ENCODE assay signal across 15 cellular contexts in the genomic region with DNA sequence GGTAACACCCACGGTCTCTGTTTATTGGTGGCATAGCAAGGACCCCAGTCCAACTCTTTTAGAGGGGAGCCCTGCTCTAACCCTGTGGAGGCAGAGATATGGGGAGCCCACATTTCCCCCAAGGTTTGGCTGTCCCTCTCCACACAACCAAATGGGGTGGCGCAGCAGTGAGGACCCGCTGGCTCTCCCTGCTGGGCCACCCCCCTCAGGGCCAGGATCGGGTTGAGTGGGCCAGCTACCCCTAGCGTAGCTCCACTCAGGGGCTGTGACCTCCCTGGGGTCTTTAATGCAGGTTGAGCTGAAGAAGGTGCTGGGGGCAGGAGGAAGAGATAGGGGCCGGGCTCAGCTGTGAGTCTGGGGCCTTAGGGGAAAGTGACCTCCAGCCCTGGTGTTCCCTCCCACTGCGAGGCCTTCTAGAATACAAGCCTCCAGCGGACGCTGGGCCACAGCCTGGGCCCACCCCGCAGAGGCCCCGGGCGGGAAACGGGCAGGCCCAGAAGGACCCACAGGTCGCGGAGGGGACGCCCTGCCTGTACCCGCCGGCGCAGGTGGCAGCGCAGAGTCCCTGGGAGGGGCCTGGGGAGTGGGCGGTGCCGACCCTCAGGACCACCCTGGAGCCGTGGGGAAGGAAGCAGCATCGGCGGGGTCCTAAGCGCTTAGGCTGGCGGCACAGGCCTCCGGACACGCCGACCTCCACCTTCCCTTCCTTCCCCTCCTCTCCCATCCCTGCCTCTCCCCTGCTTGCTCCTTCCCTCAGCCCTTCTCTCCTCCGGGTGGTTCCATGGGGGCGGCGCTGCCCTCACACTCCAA. TPM values are rescaled to one million over a fixed set of nuclear protein-coding genes. Genes with fewer than 3 reads are reported as not detected.
DNase-seq lines count a peak whose midpoint lies in the region; ATAC-seq and TF ChIP-seq lines count a peak whose summit lies in the region.
"Had no signal": no experiment of that assay in that cellular context is flagged by ENCODE, and none has a peak within 500 bp of the region (broad histone marks: within the 10 kb centered on the region; RNA-seq: fewer than 3 reads in every experiment).

No MANE protein-coding gene starts in this region.

- no peaks in the 10 kb centered on the region for H4K20me1 ChIP-seq in SK-N-SH (ENCODE audit: insufficient read depth)

- H3K4me1 Mint-ChIP-seq in glutamatergic neuron (ENCODE audit: low read depth, unreplicated experiment), result peaks cover 3% of the 10 kb centered on the region
- H3K4me1 Mint-ChIP-seq: CD4-positive, alpha-beta memory T cell had no signal

- H3K27ac Mint-ChIP-seq in glutamatergic neuron (ENCODE audit: unreplicated experiment), result no peak overlapping the region
- H3K27ac Mint-ChIP-seq: CD4-positive, alpha-beta memory T cell had no signal

- ATAC-seq in lower lobe of right lung (no peak), upper lobe of right lung (no peak)

- H3F3A ChIP-seq in SK-N-SH (replicated peaks; ENCODE audit: insufficient read depth), result no peaks in the 10 kb centered on the region

- peaks cover under 1% of the 10 kb centered on the region for H3K27me3 Mint-ChIP-seq in glutamatergic neuron (ENCODE audit: unreplicated experiment)

- H3K9me2 ChIP-seq in SK-N-SH, result no peaks in the 10 kb centered on the region

- H3K4me1 ChIP-seq in lower lobe of right lung, result peaks cover 41% of the 10 kb centered on the region
- H3K4me1 ChIP-seq in upper lobe of right lung, result peaks cover 30% of the 10 kb centered on the region
- peaks cover 3 to 45% of the 10 kb centered on the region in 2 experiments; a peak in 1 of 4 replicates for H3K4me1 ChIP-seq in SK-N-SH (ENCODE audit: control insufficient read depth in 1 of 2, insufficient read depth in 2 of 2, low read depth in 1 of 2, low read length in 1 of 2)

- H3K36me3 ChIP-seq in lower lobe of right lung, result no peaks in the 10 kb centered on the region
- no peaks in the 10 kb centered on the region for H3K36me3 ChIP-seq in upper lobe of right lung
- H3K36me3 ChIP-seq in SK-N-SH (replicated peaks in 1 of 2; ENCODE audit: control insufficient read depth in 1 of 2, insufficient read depth in 2 of 2, low read length in 1 of 2), result no peaks in the 10 kb centered on the region
- H3K36me3 ChIP-seq: transverse colon had no signal

- H3K27ac ChIP-seq in lower lobe of right lung, result no peak overlapping the region
- H3K27ac ChIP-seq in upper lobe of right lung, result no peak overlapping the region
- no peak overlapping the region for H3K27ac ChIP-seq in SK-N-SH (ENCODE audit: low read depth in 2 of 2, low read length in 1 of 2)

- no peaks in the 10 kb centered on the region for H3K79me2 ChIP-seq in SK-N-SH (ENCODE audit: insufficient read depth)

- H3K36me3 Mint-ChIP-seq in glutamatergic neuron (ENCODE audit: unreplicated experiment), result no peaks in the 10 kb centered on the region
- H3K36me3 Mint-ChIP-seq: brain; CD4-positive, alpha-beta memory T cell had no signal

- no peak overlapping the region for H2AFZ ChIP-seq in SK-N-SH (ENCODE audit: low read depth)

- peak; percentile 15 for DNase-seq in NCI-H69 (lab: John Stamatoyannopoulos, UW)
- DNase-seq in glutamatergic neuron, result peak; percentile 52
- DNase-seq in lower lobe of right lung, result peak; percentile 46
- peak; percentile 60 for DNase-seq in upper lobe of right lung
- no peak for DNase-seq in SIG-M5 treated with dmso at 0.1 percent for 504 hours (lab: John Stamatoyannopoulos, UW; ENCODE audit: unreplicated experiment)
- DNase-seq in SK-N-SH, result no peak
- DNase-seq in NCI-H2107 treated with DMSO at 0.1 percent for 48 hours (lab: John Stamatoyannopoulos, UW; ENCODE audit: unreplicated experiment), result no peak
- DNase-seq: activated gamma-delta T cell treated with Interleukin-2 at 50 U/mL for 16 hours; CD4-positive, alpha-beta memory T cell; effector memory CD4-positive, alpha-beta T cell; MV-4-11; transverse colon had no signal

- no peak overlapping the region for H3K4me3 Mint-ChIP-seq in glutamatergic neuron (ENCODE audit: unreplicated experiment)

- TF ChIP-seq CTCF in glutamatergic neuron (IDR thresholded peaks at IDR 0.05; ENCODE audit: partially characterized antibody, unreplicated experiment), result no peak
- no peak for TF ChIP-seq CTCF in lower lobe of right lung (IDR thresholded peaks at IDR 0.05)
- TF ChIP-seq CTCF in upper lobe of right lung (IDR thresholded peaks at IDR 0.05), result no peak
- no peak for TF ChIP-seq CTCF in SK-N-SH (IDR thresholded peaks at IDR 0.05)

- no peak overlapping the region for H3K9ac ChIP-seq in SK-N-SH

- intact Hi-C loops in lower lobe of right lung (cut with DNase I), result no loop called here
- intact Hi-C loops in upper lobe of right lung (cut with DNase I), result no loop called here

- CTCF ChIA-PET in SK-N-SH (lab: Yijun Ruan, JAX), result interaction anchor here (0.9 to 3.1 kb wide), 21 partner anchors 7 to 165 kb away, joined by 3 to 25 read pairs (median 4); no protein-coding TSS in a partner anchor

- H3K9me3 Mint-ChIP-seq in glutamatergic neuron (ENCODE audit: unreplicated experiment), result peaks cover 4% of the 10 kb centered on the region
- H3K9me3 Mint-ChIP-seq: CD4-positive, alpha-beta memory T cell had no signal

- WGBS in SK-N-SH (ENCODE audit: low lambda C conversion rate), result 63% methylated on average over 31 of the region's 33 CpGs

- no peak overlapping the region for H3K4me2 ChIP-seq in SK-N-SH

- H3K9me3 ChIP-seq in lower lobe of right lung (no peaks in the 10 kb centered on the region), upper lobe of right lung (no peaks in the 10 kb centered on the region), SK-N-SH (no peaks in the 10 kb centered on the region)
- H3K9me3 ChIP-seq: transverse colon had no signal

- no peak for TF ChIP-seq EP300 in SK-N-SH (IDR thresholded peaks at IDR 0.05; ENCODE audit: borderline replicate concordance in 1 of 2, low read depth in 1 of 2, low read length in 1 of 2)

- peaks cover 19% of the 10 kb centered on the region for H3K27me3 ChIP-seq in lower lobe of right lung (ENCODE audit: low read depth)
- peaks cover 11% of the 10 kb centered on the region for H3K27me3 ChIP-seq in upper lobe of right lung
- no peaks in the 10 kb centered on the region for H3K27me3 ChIP-seq in SK-N-SH (ENCODE audit: insufficient read depth)

- POLR2A ChIA-PET in SK-N-SH (lab: Yijun Ruan, JAX), result no interaction called here

- no peak for TF ChIP-seq RAD21 in SK-N-SH (IDR thresholded peaks at IDR 0.05; ENCODE audit: low read length)

- H3K4me3 ChIP-seq in lower lobe of right lung, result no peak overlapping the region
- H3K4me3 ChIP-seq in upper lobe of right lung, result no peak overlapping the region
- no peak overlapping the region for H3K4me3 ChIP-seq in SK-N-SH (ENCODE audit: low read depth in 2 of 2, low read length in 1 of 2)

TF ChIP-seq in SK-N-SH, 30 proteins besides CTCF, POLR2A, EP300 and RAD21 (continues in another document):
- TF ChIP-seq YY1 (IDR thresholded peaks at IDR 0.05; ENCODE audit: low read depth) (no peak), TCF12 (IDR thresholded peaks at IDR 0.05) (no peak), MAX (IDR thresholded peaks at IDR 0.05; ENCODE audit: low read depth) (no peak), TAF1 (IDR thresholded peaks at IDR 0.05; ENCODE audit: borderline replicate concordance, low read depth, low read length) (no peak), FOXM1 (IDR thresholded peaks at IDR 0.05; ENCODE audit: low read depth) (no peak), JUND (IDR thresholded peaks at IDR 0.05) (no peak), NRF1 (IDR thresholded peaks at IDR 0.05; ENCODE audit: low read depth, low read length) (no peak), GATA2 (CRISPR knock-in tag; IDR thresholded peaks at IDR 0.05) (no peak), ELF1 (IDR thresholded peaks at IDR 0.05) (no peak), POLR2AphosphoS5 (IDR thresholded peaks at IDR 0.05; ENCODE audit: low read depth, low read length) (no peak), MXI1 (IDR thresholded peaks at IDR 0.05; ENCODE audit: low read depth, low read length) (no peak), USF2 (IDR thresholded peaks at IDR 0.05; ENCODE audit: borderline replicate concordance, low read depth, low read length) (no peak), CHD2 (IDR thresholded peaks at IDR 0.05; ENCODE audit: low read length, partially characterized antibody) (no peak), IRF3 (IDR thresholded peaks at IDR 0.05; ENCODE audit: low read depth, low read length) (no peak)

RNA-seq across cellular contexts. Expression of gene CROCC2, which starts 9.6 kb away (rescaled TPM):
- total RNA-seq in glutamatergic neuron (ENCODE audit: unreplicated experiment) (not detected), lower lobe of right lung (3.4 TPM), upper lobe of right lung (0.26 TPM)
- not detected in 2 replicates for polyA plus RNA-seq in SK-N-SH (2012; rRNA removed)
- not detected in 2 replicates for polyA plus RNA-seq in SK-N-SH (2012; cell fraction: cytosol; rRNA removed)
- polyA plus RNA-seq in SK-N-SH (2012; cell fraction: nucleus; rRNA removed), result 0.01 and 0.06 TPM in 2 replicates
- total RNA-seq: activated CD8-positive, alpha-beta memory T cell treated with anti-CD3 and anti-CD28 coated beads for 36 hours; CD4-positive, alpha-beta memory T cell; Daoy; transverse colon had no signal
- polyA plus RNA-seq: CD4-positive, alpha-beta memory T cell had no signal

RNA-seq across cellular contexts. Expression of gene MAB21L4, which starts 19.8 kb away (rescaled TPM):
- total RNA-seq in glutamatergic neuron (ENCODE audit: unreplicated experiment) (not detected), lower lobe of right lung (17.0 TPM), upper lobe of right lung (22.2 TPM)
- not detected in 2 replicates for polyA plus RNA-seq in SK-N-SH (2012; rRNA removed)
- not detected in 2 replicates for polyA plus RNA-seq in SK-N-SH (2012; cell fraction: cytosol; rRNA removed)
- polyA plus RNA-seq in SK-N-SH (2012; cell fraction: nucleus; rRNA removed), result not detected in 2 replicates
- total RNA-seq: activated CD8-positive, alpha-beta memory T cell treated with anti-CD3 and anti-CD28 coated beads for 36 hours; CD4-positive, alpha-beta memory T cell; Daoy had no signal
- polyA plus RNA-seq: CD4-positive, alpha-beta memory T cell had no signal

RNA-seq across cellular contexts. Expression of gene AGXT, which starts 47.1 kb away (rescaled TPM):
- not detected for total RNA-seq in glutamatergic neuron (ENCODE audit: unreplicated experiment)
- total RNA-seq in lower lobe of right lung, result not detected
- total RNA-seq in upper lobe of right lung, result not detected
- polyA plus RNA-seq in SK-N-SH (2012; rRNA removed), result not detected in 2 replicates
- polyA plus RNA-seq in SK-N-SH (2012; cell fraction: cytosol; rRNA removed), result not detected in 2 replicates
- polyA plus RNA-seq in SK-N-SH (2012; cell fraction: nucleus; rRNA removed), result not detected in 2 replicates
- total RNA-seq: activated CD8-positive, alpha-beta memory T cell treated with anti-CD3 and anti-CD28 coated beads for 36 hours; CD4-positive, alpha-beta memory T cell; Daoy had no signal
- polyA plus RNA-seq: CD4-positive, alpha-beta memory T cell had no signal

Comparison
In these comparisons a context has a peak if more than half of its experiments do, and no peak if none do; other contexts are left out.
1. DNase-seq: peak in NCI-H69 (single experiment), glutamatergic neuron (single experiment), lower lobe of right lung (single experiment) and upper lobe of right lung (single experiment); none in SIG-M5 treated with dmso at 0.1 percent for 504 hours (single experiment), SK-N-SH (single experiment) and NCI-H2107 treated with DMSO at 0.1 percent for 48 hours (single experiment).
2. RNA of gene MAB21L4, which starts 19.8 kb away (total RNA-seq): 22.2 TPM in upper lobe of right lung (single experiment) and 17.0 TPM in lower lobe of right lung (single experiment); not detected in glutamatergic neuron (single experiment); every median in the first group is over 10 times any median in the second.